8 cellular contexts compared by ENCODE assay signal in the genomic region with DNA sequence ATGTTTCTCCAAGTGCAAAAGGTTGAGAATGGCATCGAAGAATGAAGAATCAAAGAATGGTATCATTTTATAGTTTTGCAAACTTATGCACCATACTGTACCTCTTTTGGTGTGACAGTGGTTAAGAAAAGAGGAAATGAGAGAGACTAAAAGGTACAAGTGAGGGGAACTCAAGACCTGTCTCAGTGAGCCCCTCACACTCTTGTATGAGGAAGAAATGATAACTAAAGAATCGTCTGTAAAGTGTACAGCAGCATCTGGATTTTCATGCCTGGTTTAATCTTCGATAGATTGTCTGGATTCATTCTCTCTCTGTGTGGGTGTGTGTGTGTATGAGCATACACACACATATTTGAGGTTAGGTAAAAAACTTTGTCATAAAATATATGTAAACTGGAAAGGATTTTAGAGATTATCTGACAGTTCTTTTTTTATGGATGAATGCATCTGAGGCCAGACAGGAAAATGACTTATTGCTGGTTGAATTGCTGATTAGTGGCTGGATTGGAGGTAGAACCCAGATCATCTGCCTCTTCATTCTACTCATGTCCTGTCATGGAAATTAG. TPM values are rescaled to one million over a fixed set of nuclear protein-coding genes. Genes with fewer than 3 reads are reported as not detected.
A peak's percentile ranks its signal among the peaks of the same experiment; 100 is the strongest.
DNase-seq lines count a peak whose midpoint lies in the region; ATAC-seq and TF ChIP-seq lines count a peak whose summit lies in the region.

No MANE protein-coding gene starts in this region.

- H3K27ac ChIP-seq in OCI-LY3 (ENCODE audit: low read length), result peak overlapping the region; percentile 93

- H3K79me2 ChIP-seq in OCI-LY3 (ENCODE audit: low read length), result peaks cover 26% of the 10 kb centered on the region

- H3K27ac Mint-ChIP-seq in memory B cell, result peak overlapping the region; percentile 95

- H3K4me3 ChIP-seq in OCI-LY3 (ENCODE audit: low read length), result peak overlapping the region; percentile 88

- no peaks in the 10 kb centered on the region for H4K20me1 ChIP-seq in OCI-LY3 (ENCODE audit: insufficient read depth, low read length)

- no peaks in the 10 kb centered on the region for H3K27me3 Mint-ChIP-seq in memory B cell

- H3K9ac ChIP-seq in OCI-LY3 (ENCODE audit: low read length), result peak overlapping the region; percentile 67

- H3K36me3 Mint-ChIP-seq in memory B cell, result peaks cover 8% of the 10 kb centered on the region

- ATAC-seq in HG02840 (IDR thresholded peaks at IDR 0.05; ENCODE audit: low FRiP score, unreplicated experiment) (peak; percentile 55), memory B cell (ENCODE audit: low read depth) (peak; percentile 74)

- TF ChIP-seq CTCF in OCI-LY3 (IDR thresholded peaks at IDR 0.05; ENCODE audit: low read depth, low read length), result no peak

- no peaks in the 10 kb centered on the region for H3K9me3 ChIP-seq in OCI-LY3 (ENCODE audit: insufficient read depth, low read length)

- H3K36me3 ChIP-seq in OCI-LY3 (replicated peaks; ENCODE audit: low read depth, low read length), result peaks cover 12% of the 10 kb centered on the region

- peak overlapping the region; percentile 91 for H3K4me2 ChIP-seq in OCI-LY3 (ENCODE audit: low read length)

- H2AFZ ChIP-seq in OCI-LY3 (ENCODE audit: low read depth, low read length), result no peak overlapping the region

- no peaks in the 10 kb centered on the region for H3K27me3 ChIP-seq in OCI-LY3 (ENCODE audit: low read depth, low read length)

- DNase-seq in SIG-M5 treated with dmso at 0.1 percent for 504 hours (lab: John Stamatoyannopoulos, UW; ENCODE audit: unreplicated experiment), result peak; percentile 70
- DNase-seq in SIG-M5 (lab: John Stamatoyannopoulos, UW), result no peak
- peak in 1 of 2 donors; percentile 43 for DNase-seq in memory B cell (ENCODE audit: low spot score in 2 of 2)
- DNase-seq in epidermal melanocyte (ENCODE audit: insufficient read length, low spot score), result no peak
- DNase-seq in cerebellum (ENCODE audit: low spot score), result no peak
- DNase-seq in cerebellar cortex (ENCODE audit: low spot score), result no peak

- H3K4me3 Mint-ChIP-seq in memory B cell, result peak overlapping the region; percentile 54

- H3K9me3 Mint-ChIP-seq in memory B cell, result no peaks in the 10 kb centered on the region

- H3K4me1 Mint-ChIP-seq in memory B cell, result peaks cover 46% of the 10 kb centered on the region

- H3K4me1 ChIP-seq in OCI-LY3 (ENCODE audit: low read length), result peaks cover 86% of the 10 kb centered on the region

RNA-seq across cellular contexts. Expression of a gene that starts 15.9 kb away (rescaled TPM):
- 201 TPM for total RNA-seq in cerebellum
